In genomic region chr2:222431859-222432258, GRCh38 we compare ENCODE assay signal across 1 cellular context.
TF ChIP-seq lines count a peak whose summit lies in the region.

No MANE protein-coding gene starts in this region.

TF ChIP-seq in GM12878, 131 proteins besides CTCF, POLR2A, EP300 and RAD21:
- no peak for TF ChIP-seq REST (IDR thresholded peaks at IDR 0.05; ENCODE audit: low read depth, low read length)
- no peak for TF ChIP-seq RUNX3 (IDR thresholded peaks at IDR 0.05; ENCODE audit: low read length)
- no peak for TF ChIP-seq STAT3 (IDR thresholded peaks at IDR 0.05; ENCODE audit: low read depth, low read length)
- TF ChIP-seq PML (IDR thresholded peaks at IDR 0.05; ENCODE audit: low read length), result no peak
- no peak for TF ChIP-seq BMI1 (IDR thresholded peaks at IDR 0.05; ENCODE audit: borderline replicate concordance)
- no peak for TF ChIP-seq CUX1 (IDR thresholded peaks at IDR 0.05; ENCODE audit: insufficient replicate concordance, low read depth, low read length)
- TF ChIP-seq CHD2 (IDR thresholded peaks at IDR 0.05; ENCODE audit: borderline replicate concordance, low read depth, low read length), result no peak
- no peak for TF ChIP-seq CHD1 (IDR thresholded peaks at IDR 0.05; ENCODE audit: low read depth, low read length)
- TF ChIP-seq YBX1 (IDR thresholded peaks at IDR 0.05), result no peak
- no peak for TF ChIP-seq TARDBP (IDR thresholded peaks at IDR 0.05; ENCODE audit: borderline replicate concordance)
- no peak for TF ChIP-seq IRF3 (IDR thresholded peaks at IDR 0.05)
- TF ChIP-seq IRF5 (IDR thresholded peaks at IDR 0.05; ENCODE audit: borderline replicate concordance), result no peak
- TF ChIP-seq CEBPB (IDR thresholded peaks at IDR 0.05; ENCODE audit: borderline replicate concordance in 1 of 2, low read depth in 2 of 2, low read length in 2 of 2), result no peak
- no peak for TF ChIP-seq SMARCA5 (IDR thresholded peaks at IDR 0.05)
- TF ChIP-seq E4F1 (IDR thresholded peaks at IDR 0.05; ENCODE audit: borderline replicate concordance, partially characterized antibody), result no peak
- TF ChIP-seq ZBED1 (IDR thresholded peaks at IDR 0.05; ENCODE audit: borderline replicate concordance), result no peak
- no peak for TF ChIP-seq STAT1 (conservative IDR thresholded peaks at IDR 0.05)
- no peak for TF ChIP-seq NFYA (IDR thresholded peaks at IDR 0.05; ENCODE audit: borderline replicate concordance, low read depth, low read length)
- TF ChIP-seq PBX3 (IDR thresholded peaks at IDR 0.05; ENCODE audit: insufficient replicate concordance, low read depth, low read length), result no peak
